Comparison of ENCODE assay signal across 1 cellular context in genomic region chr7:116631676-116632075, GRCh38.
TF ChIP-seq lines count a peak whose summit lies in the region.

No MANE protein-coding gene starts in this region.

TF ChIP-seq in GM23338, 12 proteins besides CTCF, POLR2A, EP300 and RAD21 (continued from another document):
- TF ChIP-seq ZNF462 (CRISPR knock-in tag; IDR thresholded peaks at IDR 0.05) (no peak), POLR2AphosphoS5 (IDR thresholded peaks at IDR 0.05; ENCODE audit: low read depth) (no peak), STAT1 (IDR thresholded peaks at IDR 0.05; ENCODE audit: unreplicated experiment) (no peak), NANOG (IDR thresholded peaks at IDR 0.05; ENCODE audit: borderline replicate concordance) (no peak), EZH2 (IDR thresholded peaks at IDR 0.05; ENCODE audit: low read depth, unreplicated experiment) (no peak), JUNB (IDR thresholded peaks at IDR 0.05; ENCODE audit: unreplicated experiment) (no peak), ZNF331 (CRISPR knock-in tag; IDR thresholded peaks at IDR 0.05; ENCODE audit: low read depth) (no peak), ZNF114 (CRISPR knock-in tag; IDR thresholded peaks at IDR 0.05) (no peak), EZH2phosphoT487 (IDR thresholded peaks at IDR 0.05; ENCODE audit: unreplicated experiment) (no peak), ETS1 (IDR thresholded peaks at IDR 0.05) (no peak)
- TF ChIP-seq, protein P1, sequence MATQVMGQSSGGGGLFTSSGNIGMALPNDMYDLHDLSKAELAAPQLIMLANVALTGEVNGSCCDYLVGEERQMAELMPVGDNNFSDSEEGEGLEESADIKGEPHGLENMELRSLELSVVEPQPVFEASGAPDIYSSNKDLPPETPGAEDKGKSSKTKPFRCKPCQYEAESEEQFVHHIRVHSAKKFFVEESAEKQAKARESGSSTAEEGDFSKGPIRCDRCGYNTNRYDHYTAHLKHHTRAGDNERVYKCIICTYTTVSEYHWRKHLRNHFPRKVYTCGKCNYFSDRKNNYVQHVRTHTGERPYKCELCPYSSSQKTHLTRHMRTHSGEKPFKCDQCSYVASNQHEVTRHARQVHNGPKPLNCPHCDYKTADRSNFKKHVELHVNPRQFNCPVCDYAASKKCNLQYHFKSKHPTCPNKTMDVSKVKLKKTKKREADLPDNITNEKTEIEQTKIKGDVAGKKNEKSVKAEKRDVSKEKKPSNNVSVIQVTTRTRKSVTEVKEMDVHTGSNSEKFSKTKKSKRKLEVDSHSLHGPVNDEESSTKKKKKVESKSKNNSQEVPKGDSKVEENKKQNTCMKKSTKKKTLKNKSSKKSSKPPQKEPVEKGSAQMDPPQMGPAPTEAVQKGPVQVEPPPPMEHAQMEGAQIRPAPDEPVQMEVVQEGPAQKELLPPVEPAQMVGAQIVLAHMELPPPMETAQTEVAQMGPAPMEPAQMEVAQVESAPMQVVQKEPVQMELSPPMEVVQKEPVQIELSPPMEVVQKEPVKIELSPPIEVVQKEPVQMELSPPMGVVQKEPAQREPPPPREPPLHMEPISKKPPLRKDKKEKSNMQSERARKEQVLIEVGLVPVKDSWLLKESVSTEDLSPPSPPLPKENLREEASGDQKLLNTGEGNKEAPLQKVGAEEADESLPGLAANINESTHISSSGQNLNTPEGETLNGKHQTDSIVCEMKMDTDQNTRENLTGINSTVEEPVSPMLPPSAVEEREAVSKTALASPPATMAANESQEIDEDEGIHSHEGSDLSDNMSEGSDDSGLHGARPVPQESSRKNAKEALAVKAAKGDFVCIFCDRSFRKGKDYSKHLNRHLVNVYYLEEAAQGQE (IDR thresholded peaks at IDR 0.05; ENCODE audit: unreplicated experiment): no peak
TF ChIP-seq in GM23338: peak in this region for 0.
